Comparison of ENCODE assay signal across 12 cellular contexts in genomic region chr10:88082391-88082790, GRCh38.
DNase-seq lines count a peak whose midpoint lies in the region; ATAC-seq and TF ChIP-seq lines count a peak whose summit lies in the region.
"Had no signal": no experiment of that assay in that cellular context is flagged by ENCODE, and none has a peak within 500 bp of the region (broad histone marks: within the 10 kb centered on the region; RNA-seq: fewer than 3 reads in every experiment).

No MANE protein-coding gene starts in this region.

- peak overlapping the region in 1 of 2 donors; percentile 74 for H3K4me3 Mint-ChIP-seq in CD14-positive monocyte
- no peak overlapping the region for H3K4me3 Mint-ChIP-seq in activated CD4-positive, alpha-beta T cell treated with anti-CD3 and anti-CD28 coated beads, Interleukin-2, amount 10 ng/mL, durations not matched to agents 7 days and 5 days
- H3K4me3 Mint-ChIP-seq: activated CD4-positive, alpha-beta memory T cell treated with anti-CD3 and anti-CD28 coated beads, Interleukin-2, amount 10 ng/mL, durations not matched to agents 7 days and 5 days; mesothelial cell of epicardium had no signal

- POLR2A ChIA-PET in activated CD4-positive, alpha-beta T cell treated with anti-CD3 and anti-CD28 coated beads, Interleukin-2, amount 10 ng/mL, durations not matched to agents 7 days and 5 days (lab: Charles Lee), result no interaction called here

- 100% methylated on average over 2 of the region's 3 CpGs for WGBS in mesenchymal stem cell

- H4K8ac ChIP-seq in mesenchymal stem cell (ENCODE audit: low read length), result no peak overlapping the region

- peaks cover 6% of the 10 kb centered on the region for H3K4me1 ChIP-seq in mesenchymal stem cell (ENCODE audit: control insufficient read depth, insufficient read depth, low read depth, low read length)

- H3K4me3 ChIP-seq in HL-60 (replicated peaks; ENCODE audit: insufficient read depth, low read length), result no peak overlapping the region
- no peak overlapping the region for H3K4me3 ChIP-seq in mesenchymal stem cell (ENCODE audit: insufficient read depth in 1 of 2, low read depth in 1 of 2, low read length in 2 of 2)

- in situ Hi-C loops in GM13977 (cut with MboI; ENCODE audit: low pct_unique_long_range_greater_than_20kb, low sequenced_read_pairs, unreplicated experiment), result no loop called here

- no peak overlapping the region for H2BK15ac ChIP-seq in mesenchymal stem cell (ENCODE audit: low read depth, poor library complexity, severe bottlenecking)

- H3K27ac ChIP-seq in HL-60 (replicated peaks) (peak overlapping the region; percentile 37), mesenchymal stem cell (ENCODE audit: low read length, poor library complexity, severe bottlenecking) (no peak overlapping the region)

- no peaks in the 10 kb centered on the region for H3K79me1 ChIP-seq in mesenchymal stem cell (replicated peaks; ENCODE audit: low read length, poor library complexity, severe bottlenecking)

- H2BK12ac ChIP-seq in mesenchymal stem cell (ENCODE audit: low read length in 2 of 2), result no peak overlapping the region

- ATAC-seq in GM19438 (IDR thresholded peaks at IDR 0.05; ENCODE audit: low read depth, unreplicated experiment) (peak; percentile 46), HG02938 (IDR thresholded peaks at IDR 0.05; ENCODE audit: unreplicated experiment) (peak; percentile 23)
- ATAC-seq: sciatic nerve had no signal

- no peak overlapping the region for H2BK5ac ChIP-seq in mesenchymal stem cell (ENCODE audit: low read depth, low read length, poor library complexity, severe bottlenecking)

- H2BK120ac ChIP-seq in mesenchymal stem cell (ENCODE audit: low read depth, low read length), result no peak overlapping the region

- DNase-seq in CD14-positive monocyte (ENCODE audit: low spot score) (no peak), HL-60 (ENCODE audit: low read depth in 1 of 2, low spot score in 1 of 2) (no peak), germinal center (ENCODE audit: low spot score) (no peak), mesenchymal stem cell (no peak), GM13977 (ENCODE audit: low spot score) (no peak)
- DNase-seq in activated CD4-positive, alpha-beta T cell treated with anti-CD3 and anti-CD28 coated beads, Interleukin-2, amount 10 ng/mL, durations not matched to agents 7 days and 5 days, result no peak
- DNase-seq: activated CD4-positive, alpha-beta memory T cell treated with anti-CD3 and anti-CD28 coated beads, Interleukin-2, amount 10 ng/mL, durations not matched to agents 7 days and 5 days; head of caudate nucleus had no signal

- no peaks in the 10 kb centered on the region for H3K27me3 ChIP-seq in HL-60 (ENCODE audit: insufficient read depth, poor library complexity, severe bottlenecking)
- no peaks in the 10 kb centered on the region for H3K27me3 ChIP-seq in mesenchymal stem cell (ENCODE audit: control insufficient read depth in 1 of 2, insufficient read depth in 1 of 2, low read length in 2 of 2)

- intact Hi-C loops in CD14-positive monocyte (cut with micrococcal nuclease), result no loop called here

- H3K23ac ChIP-seq in mesenchymal stem cell (ENCODE audit: low read length in 2 of 2), result no peak overlapping the region

- H2AFZ ChIP-seq in mesenchymal stem cell (ENCODE audit: low read depth, low read length), result no peak overlapping the region

- no peaks in the 10 kb centered on the region for H3K36me3 ChIP-seq in mesenchymal stem cell (ENCODE audit: control insufficient read depth in 1 of 2, insufficient read depth in 2 of 2, low read depth in 1 of 2, low read length in 2 of 2)

- CTCF ChIA-PET in activated CD4-positive, alpha-beta T cell treated with anti-CD3 and anti-CD28 coated beads, Interleukin-2, amount 10 ng/mL, durations not matched to agents 7 days and 5 days (lab: Charles Lee), result interaction anchor here (1.6 kb wide), 1 partner anchor 36 kb away, joined by 3 read pairs; no protein-coding TSS in a partner anchor

- peaks cover 48% of the 10 kb centered on the region for H3K4me1 Mint-ChIP-seq in CD14-positive monocyte
- H3K4me1 Mint-ChIP-seq in activated CD4-positive, alpha-beta T cell treated with anti-CD3 and anti-CD28 coated beads, Interleukin-2, amount 10 ng/mL, durations not matched to agents 7 days and 5 days, result peaks cover 2% of the 10 kb centered on the region

- no peaks in the 10 kb centered on the region for H3K9me3 ChIP-seq in mesenchymal stem cell (ENCODE audit: control insufficient read depth, low read length)

- H4K91ac ChIP-seq in mesenchymal stem cell (ENCODE audit: low read length), result no peak overlapping the region

- H3K27ac Mint-ChIP-seq in CD14-positive monocyte, result peak overlapping the region; percentile 57 to 89 (median 84)
- H3K27ac Mint-ChIP-seq in activated CD4-positive, alpha-beta T cell treated with anti-CD3 and anti-CD28 coated beads, Interleukin-2, amount 10 ng/mL, durations not matched to agents 7 days and 5 days, result no peak overlapping the region
- H3K27ac Mint-ChIP-seq: activated CD4-positive, alpha-beta memory T cell treated with anti-CD3 and anti-CD28 coated beads, Interleukin-2, amount 10 ng/mL, durations not matched to agents 7 days and 5 days; mesothelial cell of epicardium had no signal

- no peak overlapping the region for H3K4me2 ChIP-seq in mesenchymal stem cell (ENCODE audit: low read length, poor library complexity, severe bottlenecking)

- no peaks in the 10 kb centered on the region for H3K27me3 Mint-ChIP-seq in CD14-positive monocyte (ENCODE audit: low read depth in 3 of 3)
- peaks cover 32% of the 10 kb centered on the region for H3K27me3 Mint-ChIP-seq in activated CD4-positive, alpha-beta T cell treated with anti-CD3 and anti-CD28 coated beads, Interleukin-2, amount 10 ng/mL, durations not matched to agents 7 days and 5 days

- H3K18ac ChIP-seq in mesenchymal stem cell (ENCODE audit: low read depth in 1 of 2, low read length in 2 of 2), result no peak overlapping the region

- peaks cover 0 to 4% of the 10 kb centered on the region in 2 donors for H3K36me3 Mint-ChIP-seq in CD14-positive monocyte
- H3K36me3 Mint-ChIP-seq in activated CD4-positive, alpha-beta T cell treated with anti-CD3 and anti-CD28 coated beads, Interleukin-2, amount 10 ng/mL, durations not matched to agents 7 days and 5 days (ENCODE audit: low read depth), result peaks cover 2% of the 10 kb centered on the region
- H3K36me3 Mint-ChIP-seq: mesothelial cell of epicardium had no signal

- peaks cover 0 to 3% (median 0%) of the 10 kb centered on the region in 7 donors for H3K9me3 Mint-ChIP-seq in CD14-positive monocyte
- no peaks in the 10 kb centered on the region for H3K9me3 Mint-ChIP-seq in activated CD4-positive, alpha-beta T cell treated with anti-CD3 and anti-CD28 coated beads, Interleukin-2, amount 10 ng/mL, durations not matched to agents 7 days and 5 days
- H3K9me3 Mint-ChIP-seq: activated CD4-positive, alpha-beta memory T cell treated with anti-CD3 and anti-CD28 coated beads, Interleukin-2, amount 10 ng/mL, durations not matched to agents 7 days and 5 days; mesothelial cell of epicardium had no signal

- H3K14ac ChIP-seq in mesenchymal stem cell (ENCODE audit: low read length in 2 of 2), result no peak overlapping the region

- H3K9ac ChIP-seq in mesenchymal stem cell (ENCODE audit: low read length), result no peak overlapping the region

- TF ChIP-seq CTCF in CD14-positive monocyte (IDR thresholded peaks at IDR 0.05) (no peak), HL-60 (IDR thresholded peaks at IDR 0.05; ENCODE audit: insufficient read depth, low read length) (no peak), GM13977 (IDR thresholded peaks at IDR 0.05; ENCODE audit: extremely low read depth, insufficient read depth, missing control alignments) (no peak)

- H2AK5ac ChIP-seq in mesenchymal stem cell (ENCODE audit: low read length, severe bottlenecking), result no peak overlapping the region

- no peak overlapping the region for H3K4ac ChIP-seq in mesenchymal stem cell (ENCODE audit: low read depth in 1 of 2, low read length in 2 of 2)
